1 cellular context compared by ENCODE assay signal in genomic region chr10:13395540-13395939, GRCh38.
TF ChIP-seq lines count a peak whose summit lies in the region.

No MANE protein-coding gene starts in this region.

TF ChIP-seq in GM23338, 12 proteins besides CTCF, POLR2A, EP300 and RAD21 (continued from another document):
- TF ChIP-seq, protein P1, sequence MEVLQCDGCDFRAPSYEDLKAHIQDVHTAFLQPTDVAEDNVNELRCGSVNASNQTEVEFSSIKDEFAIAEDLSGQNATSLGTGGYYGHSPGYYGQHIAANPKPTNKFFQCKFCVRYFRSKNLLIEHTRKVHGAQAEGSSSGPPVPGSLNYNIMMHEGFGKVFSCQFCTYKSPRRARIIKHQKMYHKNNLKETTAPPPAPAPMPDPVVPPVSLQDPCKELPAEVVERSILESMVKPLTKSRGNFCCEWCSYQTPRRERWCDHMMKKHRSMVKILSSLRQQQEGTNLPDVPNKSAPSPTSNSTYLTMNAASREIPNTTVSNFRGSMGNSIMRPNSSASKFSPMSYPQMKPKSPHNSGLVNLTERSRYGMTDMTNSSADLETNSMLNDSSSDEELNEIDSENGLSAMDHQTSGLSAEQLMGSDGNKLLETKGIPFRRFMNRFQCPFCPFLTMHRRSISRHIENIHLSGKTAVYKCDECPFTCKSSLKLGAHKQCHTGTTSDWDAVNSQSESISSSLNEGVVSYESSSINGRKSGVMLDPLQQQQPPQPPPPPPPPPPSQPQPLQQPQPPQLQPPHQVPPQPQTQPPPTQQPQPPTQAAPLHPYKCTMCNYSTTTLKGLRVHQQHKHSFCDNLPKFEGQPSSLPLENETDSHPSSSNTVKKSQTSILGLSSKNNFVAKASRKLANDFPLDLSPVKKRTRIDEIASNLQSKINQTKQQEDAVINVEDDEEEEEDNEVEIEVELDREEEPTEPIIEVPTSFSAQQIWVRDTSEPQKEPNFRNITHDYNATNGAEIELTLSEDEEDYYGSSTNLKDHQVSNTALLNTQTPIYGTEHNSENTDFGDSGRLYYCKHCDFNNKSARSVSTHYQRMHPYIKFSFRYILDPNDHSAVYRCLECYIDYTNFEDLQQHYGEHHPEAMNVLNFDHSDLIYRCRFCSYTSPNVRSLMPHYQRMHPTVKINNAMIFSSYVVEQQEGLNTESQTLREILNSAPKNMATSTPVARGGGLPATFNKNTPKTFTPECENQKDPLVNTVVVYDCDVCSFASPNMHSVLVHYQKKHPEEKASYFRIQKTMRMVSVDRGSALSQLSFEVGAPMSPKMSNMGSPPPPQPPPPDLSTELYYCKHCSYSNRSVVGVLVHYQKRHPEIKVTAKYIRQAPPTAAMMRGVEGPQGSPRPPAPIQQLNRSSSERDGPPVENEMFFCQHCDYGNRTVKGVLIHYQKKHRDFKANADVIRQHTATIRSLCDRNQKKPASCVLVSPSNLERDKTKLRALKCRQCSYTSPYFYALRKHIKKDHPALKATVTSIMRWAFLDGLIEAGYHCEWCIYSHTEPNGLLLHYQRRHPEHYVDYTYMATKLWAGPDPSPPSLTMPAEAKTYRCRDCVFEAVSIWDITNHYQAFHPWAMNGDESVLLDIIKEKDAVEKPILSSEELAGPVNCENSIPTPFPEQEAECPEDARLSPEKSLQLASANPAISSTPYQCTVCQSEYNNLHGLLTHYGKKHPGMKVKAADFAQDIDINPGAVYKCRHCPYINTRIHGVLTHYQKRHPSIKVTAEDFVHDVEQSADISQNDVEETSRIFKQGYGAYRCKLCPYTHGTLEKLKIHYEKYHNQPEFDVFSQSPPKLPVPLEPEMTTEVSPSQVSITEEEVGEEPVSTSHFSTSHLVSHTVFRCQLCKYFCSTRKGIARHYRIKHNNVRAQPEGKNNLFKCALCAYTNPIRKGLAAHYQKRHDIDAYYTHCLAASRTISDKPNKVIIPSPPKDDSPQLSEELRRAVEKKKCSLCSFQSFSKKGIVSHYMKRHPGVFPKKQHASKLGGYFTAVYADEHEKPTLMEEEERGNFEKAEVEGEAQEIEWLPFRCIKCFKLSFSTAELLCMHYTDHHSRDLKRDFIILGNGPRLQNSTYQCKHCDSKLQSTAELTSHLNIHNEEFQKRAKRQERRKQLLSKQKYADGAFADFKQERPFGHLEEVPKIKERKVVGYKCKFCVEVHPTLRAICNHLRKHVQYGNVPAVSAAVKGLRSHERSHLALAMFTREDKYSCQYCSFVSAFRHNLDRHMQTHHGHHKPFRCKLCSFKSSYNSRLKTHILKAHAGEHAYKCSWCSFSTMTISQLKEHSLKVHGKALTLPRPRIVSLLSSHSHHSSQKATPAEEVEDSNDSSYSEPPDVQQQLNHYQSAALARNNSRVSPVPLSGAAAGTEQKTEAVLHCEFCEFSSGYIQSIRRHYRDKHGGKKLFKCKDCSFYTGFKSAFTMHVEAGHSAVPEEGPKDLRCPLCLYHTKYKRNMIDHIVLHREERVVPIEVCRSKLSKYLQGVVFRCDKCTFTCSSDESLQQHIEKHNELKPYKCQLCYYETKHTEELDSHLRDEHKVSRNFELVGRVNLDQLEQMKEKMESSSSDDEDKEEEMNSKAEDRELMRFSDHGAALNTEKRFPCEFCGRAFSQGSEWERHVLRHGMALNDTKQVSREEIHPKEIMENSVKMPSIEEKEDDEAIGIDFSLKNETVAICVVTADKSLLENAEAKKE (CRISPR knock-in tag; IDR thresholded peaks at IDR 0.05): no peak
- TF ChIP-seq NANOG (IDR thresholded peaks at IDR 0.05; ENCODE audit: borderline replicate concordance): peak; percentile 89
